1 cellular context compared by ENCODE assay signal in the genomic region with DNA sequence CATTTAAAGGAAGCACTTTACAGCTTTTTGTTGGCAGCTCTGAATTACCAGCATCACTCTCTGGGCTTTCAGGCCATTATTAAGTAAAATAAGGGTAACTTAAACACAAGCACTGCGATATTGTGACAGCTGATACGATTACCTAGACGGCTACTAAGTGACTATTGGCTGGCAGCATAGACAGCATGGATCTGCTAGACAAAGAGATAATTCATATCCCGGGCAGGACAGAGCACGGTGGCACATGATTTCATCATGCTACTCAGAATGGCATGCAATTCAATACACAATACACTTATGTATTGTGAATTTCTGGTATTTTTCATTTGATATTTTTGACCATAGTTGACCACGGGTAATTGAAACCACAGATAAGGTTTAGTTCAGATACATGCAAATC.
TF ChIP-seq lines count a peak whose summit lies in the region.

No MANE protein-coding gene starts in this region.

TF ChIP-seq in HCT116, 20 proteins besides CTCF, POLR2A, EP300 and RAD21 (continued from another document):
- TF ChIP-seq, protein P1, sequence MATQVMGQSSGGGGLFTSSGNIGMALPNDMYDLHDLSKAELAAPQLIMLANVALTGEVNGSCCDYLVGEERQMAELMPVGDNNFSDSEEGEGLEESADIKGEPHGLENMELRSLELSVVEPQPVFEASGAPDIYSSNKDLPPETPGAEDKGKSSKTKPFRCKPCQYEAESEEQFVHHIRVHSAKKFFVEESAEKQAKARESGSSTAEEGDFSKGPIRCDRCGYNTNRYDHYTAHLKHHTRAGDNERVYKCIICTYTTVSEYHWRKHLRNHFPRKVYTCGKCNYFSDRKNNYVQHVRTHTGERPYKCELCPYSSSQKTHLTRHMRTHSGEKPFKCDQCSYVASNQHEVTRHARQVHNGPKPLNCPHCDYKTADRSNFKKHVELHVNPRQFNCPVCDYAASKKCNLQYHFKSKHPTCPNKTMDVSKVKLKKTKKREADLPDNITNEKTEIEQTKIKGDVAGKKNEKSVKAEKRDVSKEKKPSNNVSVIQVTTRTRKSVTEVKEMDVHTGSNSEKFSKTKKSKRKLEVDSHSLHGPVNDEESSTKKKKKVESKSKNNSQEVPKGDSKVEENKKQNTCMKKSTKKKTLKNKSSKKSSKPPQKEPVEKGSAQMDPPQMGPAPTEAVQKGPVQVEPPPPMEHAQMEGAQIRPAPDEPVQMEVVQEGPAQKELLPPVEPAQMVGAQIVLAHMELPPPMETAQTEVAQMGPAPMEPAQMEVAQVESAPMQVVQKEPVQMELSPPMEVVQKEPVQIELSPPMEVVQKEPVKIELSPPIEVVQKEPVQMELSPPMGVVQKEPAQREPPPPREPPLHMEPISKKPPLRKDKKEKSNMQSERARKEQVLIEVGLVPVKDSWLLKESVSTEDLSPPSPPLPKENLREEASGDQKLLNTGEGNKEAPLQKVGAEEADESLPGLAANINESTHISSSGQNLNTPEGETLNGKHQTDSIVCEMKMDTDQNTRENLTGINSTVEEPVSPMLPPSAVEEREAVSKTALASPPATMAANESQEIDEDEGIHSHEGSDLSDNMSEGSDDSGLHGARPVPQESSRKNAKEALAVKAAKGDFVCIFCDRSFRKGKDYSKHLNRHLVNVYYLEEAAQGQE (IDR thresholded peaks at IDR 0.05; ENCODE audit: low read depth): no peak
- TF ChIP-seq EZH2 (IDR thresholded peaks at IDR 0.05) (no peak), CBX3 (IDR thresholded peaks at IDR 0.05; ENCODE audit: low read depth) (no peak), EGR1 (IDR thresholded peaks at IDR 0.05; ENCODE audit: low read depth) (no peak), TCF7L2 (IDR thresholded peaks at IDR 0.05; ENCODE audit: borderline replicate concordance, extremely low read depth, insufficient read depth, insufficient read length) (no peak), YY1 (IDR thresholded peaks at IDR 0.05; ENCODE audit: extremely low read depth, insufficient replicate concordance, low read depth, low read length) (no peak)
- TF ChIP-seq, protein P2, sequence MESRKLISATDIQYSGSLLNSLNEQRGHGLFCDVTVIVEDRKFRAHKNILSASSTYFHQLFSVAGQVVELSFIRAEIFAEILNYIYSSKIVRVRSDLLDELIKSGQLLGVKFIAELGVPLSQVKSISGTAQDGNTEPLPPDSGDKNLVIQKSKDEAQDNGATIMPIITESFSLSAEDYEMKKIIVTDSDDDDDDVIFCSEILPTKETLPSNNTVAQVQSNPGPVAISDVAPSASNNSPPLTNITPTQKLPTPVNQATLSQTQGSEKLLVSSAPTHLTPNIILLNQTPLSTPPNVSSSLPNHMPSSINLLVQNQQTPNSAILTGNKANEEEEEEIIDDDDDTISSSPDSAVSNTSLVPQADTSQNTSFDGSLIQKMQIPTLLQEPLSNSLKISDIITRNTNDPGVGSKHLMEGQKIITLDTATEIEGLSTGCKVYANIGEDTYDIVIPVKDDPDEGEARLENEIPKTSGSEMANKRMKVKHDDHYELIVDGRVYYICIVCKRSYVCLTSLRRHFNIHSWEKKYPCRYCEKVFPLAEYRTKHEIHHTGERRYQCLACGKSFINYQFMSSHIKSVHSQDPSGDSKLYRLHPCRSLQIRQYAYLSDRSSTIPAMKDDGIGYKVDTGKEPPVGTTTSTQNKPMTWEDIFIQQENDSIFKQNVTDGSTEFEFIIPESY (IDR thresholded peaks at IDR 0.05; ENCODE audit: extremely low read depth, insufficient replicate concordance, low read length): no peak
